Comparison of ENCODE assay signal across 2 cellular contexts in genomic region chr5:107875834-107876233, GRCh38.
TF ChIP-seq lines count a peak whose summit lies in the region.

No MANE protein-coding gene starts in this region.

TF ChIP-seq in WTC11, 78 proteins besides CTCF, POLR2A, EP300 and RAD21 (continued from another document):
- TF ChIP-seq ZNF281 (CRISPR knock-in tag; IDR thresholded peaks at IDR 0.05) (no peak), NFYB (CRISPR knock-in tag; conservative IDR thresholded peaks at IDR 0.05; ENCODE audit: low read depth) (no peak), ZBTB43 (CRISPR knock-in tag; IDR thresholded peaks at IDR 0.05) (no peak), ZNF425 (CRISPR knock-in tag; conservative IDR thresholded peaks at IDR 0.05) (no peak), MYBL2 (CRISPR knock-in tag; IDR thresholded peaks at IDR 0.05) (no peak), JUN (CRISPR knock-in tag; IDR thresholded peaks at IDR 0.05) (no peak)

TF ChIP-seq in SK-N-SH, 30 proteins besides CTCF, POLR2A, EP300 and RAD21 (continued from another document):
- TF ChIP-seq USF1 (IDR thresholded peaks at IDR 0.05; ENCODE audit: borderline replicate concordance, low read depth) (no peak), PBX3 (IDR thresholded peaks at IDR 0.05) (no peak)
TF ChIP-seq in SK-N-SH: peak in this region for 0.
